Comparison of ENCODE assay signal across 31 cellular contexts in genomic region chr3:110968076-110968475, GRCh38.
"Had no signal": no experiment of that assay in that cellular context is flagged by ENCODE, and none has a peak within 500 bp of the region (broad histone marks: within the 10 kb centered on the region; RNA-seq: fewer than 3 reads in every experiment).

No MANE protein-coding gene starts in this region.

- H3K4me1 ChIP-seq: body of pancreas, colonic mucosa, gastrocnemius medialis, pancreas, psoas muscle, sigmoid colon, uterus had no signal

- H3K4me3 ChIP-seq: body of pancreas, colonic mucosa, gastrocnemius medialis, pancreas, psoas muscle, sigmoid colon, uterus had no signal

- H3K4me3 Mint-ChIP-seq: activated B cell treated with CpG ODN at 0.5 μM for 24 hours; activated naive CD8-positive, alpha-beta T cell; activated T-cell treated with anti-CD3 and anti-CD28 coated beads, Interleukin-2, amount 50 U/mL, for 72 hours; naive thymus-derived CD4-positive, alpha-beta T cell; stimulated activated memory B cell treated with anti-CD40 and anti-IgM and Interleukin-4, amounts not matched to agents 10 μg/mL and 1 μg/mL and 100 μg/mL, for 72 hours; stimulated activated naive CD8-positive, alpha-beta T cell treated with anti-CD3 and anti-CD28 coated beads, Interleukin-15, amount 100 ng/mL, for 72 hours; T-helper 1 cell treated with Interleukin-12 subunit alpha and Interleukin-12 subunit beta and Interleukin-4 antibody, amounts not matched to agents 30 μg/mL and 1 μg/mL, for 36 hours; type B pancreatic cell had no signal

- H3K27ac Mint-ChIP-seq: activated B cell treated with CpG ODN at 0.5 μM for 24 hours; activated naive CD8-positive, alpha-beta T cell; activated T-cell treated with anti-CD3 and anti-CD28 coated beads, Interleukin-2, amount 50 U/mL, for 72 hours; naive thymus-derived CD4-positive, alpha-beta T cell; stimulated activated memory B cell treated with anti-CD40 and anti-IgM and Interleukin-4, amounts not matched to agents 10 μg/mL and 1 μg/mL and 100 μg/mL, for 72 hours; stimulated activated naive CD8-positive, alpha-beta T cell treated with anti-CD3 and anti-CD28 coated beads, Interleukin-15, amount 100 ng/mL, for 72 hours; T-helper 1 cell treated with Interleukin-12 subunit alpha and Interleukin-12 subunit beta and Interleukin-4 antibody, amounts not matched to agents 30 μg/mL and 1 μg/mL, for 36 hours; type B pancreatic cell had no signal

- DNase-seq: activated B cell treated with CpG ODN at 0.5 μM for 24 hours; activated CD4-positive, alpha-beta T cell treated with anti-CD3 and anti-CD28 coated beads, Interleukin-2, amount 50 U/mL, for 4 hours; activated naive CD4-positive, alpha-beta T cell treated with Interleukin-2 at 50 U/mL for 16 hours; activated T-cell treated with anti-CD3 and anti-CD28 coated beads for 4 hours; activated T-cell treated with anti-CD3 and anti-CD28 coated beads, Interleukin-2, amount 50 U/mL, for 72 hours; anterior cingulate cortex; body of pancreas; colonic mucosa; effector CD8-positive, alpha-beta T cell; gastrocnemius medialis; glutamatergic neuron; left cardiac atrium; left ventricle myocardium superior; midbrain; naive thymus-derived CD4-positive, alpha-beta T cell; pancreas; psoas muscle; sigmoid colon; small intestine; stimulated activated CD4-positive, alpha-beta T cell treated with anti-CD3 and anti-CD28 coated beads, Interleukin-1b, Interleukin-23, amount 100 ng/mL, for 48 hours; stimulated activated CD4-positive, alpha-beta T cell treated with anti-CD3 and anti-CD28 coated beads, Interleukin-4, amount 100 ng/mL, for 4 hours; stimulated activated CD8-positive, alpha-beta memory T cell treated with anti-CD3 and anti-CD28 coated beads, Interleukin-4, amount 100 ng/mL, for 48 hours; stimulated activated naive CD8-positive, alpha-beta T cell treated with anti-CD3 and anti-CD28 coated beads, Interleukin-15, amount 100 ng/mL, for 72 hours; substantia nigra; T1000; uterus had no signal

- ATAC-seq: activated T-cell treated with anti-CD3 and anti-CD28 coated beads, Interleukin-2, amount 50 U/mL, for 72 hours; body of pancreas; gastrocnemius medialis; left cardiac atrium; left ventricle myocardium superior; naive thymus-derived CD4-positive, alpha-beta T cell; pancreas; psoas muscle; stimulated activated memory B cell treated with anti-CD40 and anti-IgM and Interleukin-4, amounts not matched to agents 10 μg/mL and 1 μg/mL and 100 μg/mL, for 72 hours; stimulated activated naive CD8-positive, alpha-beta T cell treated with anti-CD3 and anti-CD28 coated beads, Interleukin-15, amount 100 ng/mL, for 72 hours had no signal

- H3K4me1 Mint-ChIP-seq: activated B cell treated with CpG ODN at 0.5 μM for 24 hours; stimulated activated memory B cell treated with anti-CD40 and anti-IgM and Interleukin-4, amounts not matched to agents 10 μg/mL and 1 μg/mL and 100 μg/mL, for 72 hours; stimulated activated naive CD8-positive, alpha-beta T cell treated with anti-CD3 and anti-CD28 coated beads, Interleukin-15, amount 100 ng/mL, for 72 hours had no signal

- H3K36me3 ChIP-seq: colonic mucosa, gastrocnemius medialis, neutrophil, pancreas, sigmoid colon, uterus had no signal

- H3K27me3 ChIP-seq: body of pancreas, colonic mucosa, gastrocnemius medialis, neutrophil, pancreas, sigmoid colon, uterus had no signal

- H3K9me3 Mint-ChIP-seq: activated B cell treated with CpG ODN at 0.5 μM for 24 hours had no signal

- H3K27me3 Mint-ChIP-seq: activated B cell treated with CpG ODN at 0.5 μM for 24 hours; stimulated activated memory B cell treated with anti-CD40 and anti-IgM and Interleukin-4, amounts not matched to agents 10 μg/mL and 1 μg/mL and 100 μg/mL, for 72 hours; stimulated activated naive CD8-positive, alpha-beta T cell treated with anti-CD3 and anti-CD28 coated beads, Interleukin-15, amount 100 ng/mL, for 72 hours; type B pancreatic cell had no signal

- H3K27ac ChIP-seq: body of pancreas, colonic mucosa, gastrocnemius medialis, neutrophil, pancreas, psoas muscle, sigmoid colon, uterus had no signal

- H3K9me3 ChIP-seq: body of pancreas, colonic mucosa, gastrocnemius medialis, neutrophil, psoas muscle, uterus had no signal

- H3K36me3 Mint-ChIP-seq: activated naive CD8-positive, alpha-beta T cell; stimulated activated memory B cell treated with anti-CD40 and anti-IgM and Interleukin-4, amounts not matched to agents 10 μg/mL and 1 μg/mL and 100 μg/mL, for 72 hours had no signal
